In genomic region chr9:130772185-130772584, GRCh38 we compare ENCODE assay signal across 1 cellular context.
TF ChIP-seq lines count a peak whose summit lies in the region.

No MANE protein-coding gene starts in this region.

TF ChIP-seq in IMR-90, 13 proteins besides CTCF, POLR2A, EP300 and RAD21 (continued from another document):
- TF ChIP-seq USF2 (IDR thresholded peaks at IDR 0.05; ENCODE audit: low read depth, low read length) (no peak), ELK1 (IDR thresholded peaks at IDR 0.05; ENCODE audit: borderline replicate concordance, low read depth, low read length) (no peak)
TF ChIP-seq in IMR-90: peak in this region for 0.
